In the genomic region with DNA sequence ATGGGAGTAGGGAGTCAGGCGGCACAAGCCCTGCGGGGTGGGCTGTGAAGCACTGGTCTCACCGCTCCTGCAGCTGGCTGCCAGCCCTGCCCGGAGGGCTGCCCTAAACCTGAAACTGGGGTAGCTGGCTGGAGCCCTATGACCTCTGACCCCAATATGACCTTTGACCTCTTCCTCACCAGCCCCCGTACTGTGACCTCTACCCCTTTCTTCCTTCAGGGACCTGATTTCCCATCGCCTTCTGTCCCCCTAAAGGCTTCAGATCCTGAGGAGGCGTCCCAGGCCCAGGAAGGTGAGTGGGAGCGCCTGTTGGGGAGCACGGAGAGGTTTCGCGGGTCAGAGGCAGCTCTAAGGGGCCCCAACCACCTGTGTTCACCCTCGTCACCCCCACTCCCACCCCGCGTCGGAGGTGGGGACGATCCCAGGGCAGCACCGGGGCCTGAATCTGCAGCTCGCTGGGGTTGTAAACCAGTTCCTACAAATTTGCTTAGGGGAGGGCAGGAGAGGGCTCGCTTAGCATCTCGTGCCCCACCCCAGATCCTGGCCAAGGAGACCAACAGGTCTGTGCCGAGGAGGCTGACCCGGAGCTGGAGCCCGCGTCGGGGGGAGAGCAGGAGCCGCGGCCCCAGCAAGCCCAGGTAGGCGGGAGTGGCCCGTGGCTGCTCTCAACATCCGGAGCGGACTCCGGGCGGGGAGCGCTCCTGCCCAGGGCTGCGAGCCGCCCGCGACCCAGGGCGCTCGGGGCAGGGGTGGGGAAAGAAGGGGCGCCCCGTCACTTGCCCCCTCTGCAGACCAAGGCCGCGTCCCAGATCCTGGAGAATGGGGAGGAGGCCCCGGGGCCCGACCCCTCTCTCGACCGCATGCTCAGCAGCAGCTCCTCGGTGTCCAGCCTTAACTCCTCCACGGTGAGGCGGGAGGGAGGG, we compare ENCODE assay signal across 1 cellular context.
TF ChIP-seq lines count a peak whose summit lies in the region.

No MANE protein-coding gene starts in this region.

TF ChIP-seq in Ishikawa, 13 proteins besides CTCF, POLR2A, EP300 and RAD21 (continued from another document):
- TF ChIP-seq, protein P1, sequence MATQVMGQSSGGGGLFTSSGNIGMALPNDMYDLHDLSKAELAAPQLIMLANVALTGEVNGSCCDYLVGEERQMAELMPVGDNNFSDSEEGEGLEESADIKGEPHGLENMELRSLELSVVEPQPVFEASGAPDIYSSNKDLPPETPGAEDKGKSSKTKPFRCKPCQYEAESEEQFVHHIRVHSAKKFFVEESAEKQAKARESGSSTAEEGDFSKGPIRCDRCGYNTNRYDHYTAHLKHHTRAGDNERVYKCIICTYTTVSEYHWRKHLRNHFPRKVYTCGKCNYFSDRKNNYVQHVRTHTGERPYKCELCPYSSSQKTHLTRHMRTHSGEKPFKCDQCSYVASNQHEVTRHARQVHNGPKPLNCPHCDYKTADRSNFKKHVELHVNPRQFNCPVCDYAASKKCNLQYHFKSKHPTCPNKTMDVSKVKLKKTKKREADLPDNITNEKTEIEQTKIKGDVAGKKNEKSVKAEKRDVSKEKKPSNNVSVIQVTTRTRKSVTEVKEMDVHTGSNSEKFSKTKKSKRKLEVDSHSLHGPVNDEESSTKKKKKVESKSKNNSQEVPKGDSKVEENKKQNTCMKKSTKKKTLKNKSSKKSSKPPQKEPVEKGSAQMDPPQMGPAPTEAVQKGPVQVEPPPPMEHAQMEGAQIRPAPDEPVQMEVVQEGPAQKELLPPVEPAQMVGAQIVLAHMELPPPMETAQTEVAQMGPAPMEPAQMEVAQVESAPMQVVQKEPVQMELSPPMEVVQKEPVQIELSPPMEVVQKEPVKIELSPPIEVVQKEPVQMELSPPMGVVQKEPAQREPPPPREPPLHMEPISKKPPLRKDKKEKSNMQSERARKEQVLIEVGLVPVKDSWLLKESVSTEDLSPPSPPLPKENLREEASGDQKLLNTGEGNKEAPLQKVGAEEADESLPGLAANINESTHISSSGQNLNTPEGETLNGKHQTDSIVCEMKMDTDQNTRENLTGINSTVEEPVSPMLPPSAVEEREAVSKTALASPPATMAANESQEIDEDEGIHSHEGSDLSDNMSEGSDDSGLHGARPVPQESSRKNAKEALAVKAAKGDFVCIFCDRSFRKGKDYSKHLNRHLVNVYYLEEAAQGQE (IDR thresholded peaks at IDR 0.05; ENCODE audit: low read depth): no peak
- TF ChIP-seq CEBPB (IDR thresholded peaks at IDR 0.05): no peak
- TF ChIP-seq CREB1 (IDR thresholded peaks at IDR 0.05; ENCODE audit: low read depth): no peak
- no peak for TF ChIP-seq EGR1 (IDR thresholded peaks at IDR 0.05)
- TF ChIP-seq TEAD4 (IDR thresholded peaks at IDR 0.05): peak; percentile 29
- peak; percentile 40; the same call in 1 of the 2 replicates for TF ChIP-seq NFIC (IDR thresholded peaks at IDR 0.05)
- 0 out of 2 replicates have a peak, but pooled peaks have one; percentile 12 for TF ChIP-seq FOXM1 (IDR thresholded peaks at IDR 0.05; ENCODE audit: borderline replicate concordance, low read depth)
- TF ChIP-seq, protein P2, sequence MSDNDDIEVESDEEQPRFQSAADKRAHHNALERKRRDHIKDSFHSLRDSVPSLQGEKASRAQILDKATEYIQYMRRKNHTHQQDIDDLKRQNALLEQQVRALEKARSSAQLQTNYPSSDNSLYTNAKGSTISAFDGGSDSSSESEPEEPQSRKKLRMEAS (IDR thresholded peaks at IDR 0.05): peak; percentile 23; the same call in 1 of the 2 replicates
- TF ChIP-seq, protein P3, sequence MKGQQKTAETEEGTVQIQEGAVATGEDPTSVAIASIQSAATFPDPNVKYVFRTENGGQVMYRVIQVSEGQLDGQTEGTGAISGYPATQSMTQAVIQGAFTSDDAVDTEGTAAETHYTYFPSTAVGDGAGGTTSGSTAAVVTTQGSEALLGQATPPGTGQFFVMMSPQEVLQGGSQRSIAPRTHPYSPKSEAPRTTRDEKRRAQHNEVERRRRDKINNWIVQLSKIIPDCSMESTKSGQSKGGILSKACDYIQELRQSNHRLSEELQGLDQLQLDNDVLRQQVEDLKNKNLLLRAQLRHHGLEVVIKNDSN (IDR thresholded peaks at IDR 0.05): no peak
- TF ChIP-seq ZBTB7A (IDR thresholded peaks at IDR 0.05; ENCODE audit: low read depth): peak; percentile 34; the same call in 1 of the 2 replicates
